27 cellular contexts compared by ENCODE assay signal in genomic region chr20:62548483-62548882, GRCh38.
A peak's percentile ranks its signal among the peaks of the same experiment; 100 is the strongest.
DNase-seq lines count a peak whose midpoint lies in the region; ATAC-seq and TF ChIP-seq lines count a peak whose summit lies in the region.
"Had no signal": no experiment of that assay in that cellular context is flagged by ENCODE, and none has a peak within 500 bp of the region (broad histone marks: within the 10 kb centered on the region; RNA-seq: fewer than 3 reads in every experiment).

No MANE protein-coding gene starts in this region.

- ATAC-seq in stimulated activated naive CD8-positive, alpha-beta T cell treated with anti-CD3 and anti-CD28 coated beads, Interleukin-15, Interleukin-2, amounts not matched to agents 100 U/mL and 50 U/mL, for 24 hours, result peak; percentile 14
- no peak for ATAC-seq in stimulated activated naive CD8-positive, alpha-beta T cell treated with anti-CD3 and anti-CD28 coated beads, Interleukin-15, amount 100 ng/mL, for 72 hours
- ATAC-seq in GM18505 (IDR thresholded peaks at IDR 0.05; ENCODE audit: unreplicated experiment) (no peak), HG02610 (IDR thresholded peaks at IDR 0.05; ENCODE audit: unreplicated experiment) (no peak), GM19397 (IDR thresholded peaks at IDR 0.05; ENCODE audit: unreplicated experiment) (no peak)
- ATAC-seq: esophagus mucosa, GM12878 had no signal

- H3K4me3 Mint-ChIP-seq in stimulated activated naive CD8-positive, alpha-beta T cell treated with anti-CD3 and anti-CD28 coated beads, Interleukin-15, amount 100 ng/mL, for 72 hours, result no peak overlapping the region
- H3K4me3 Mint-ChIP-seq in nephron progenitor cell, result no peak overlapping the region
- H3K4me3 Mint-ChIP-seq: activated CD4-positive, alpha-beta memory T cell treated with anti-CD3 and anti-CD28 coated beads, Interleukin-2, amount 10 ng/mL, durations not matched to agents 7 days and 5 days; activated naive CD4-positive, alpha-beta T cell treated with anti-CD3 and anti-CD28 coated beads, Interleukin-2, amount 10 ng/mL, durations not matched to agents 7 days and 5 days; brain; CD4-positive, alpha-beta memory T cell; T-helper 2 cell treated with Interferon-gamma antibody and Interleukin-4, amounts not matched to agents 5 μg/mL and 100 μg/mL, for 36 hours had no signal

- peaks cover 67% of the 10 kb centered on the region for H3K27me3 Mint-ChIP-seq in stimulated activated naive CD8-positive, alpha-beta T cell treated with anti-CD3 and anti-CD28 coated beads, Interleukin-15, amount 100 ng/mL, for 72 hours
- peaks cover 28% of the 10 kb centered on the region for H3K27me3 Mint-ChIP-seq in nephron progenitor cell (ENCODE audit: low read depth, poor library complexity)

- H3K9me3 Mint-ChIP-seq in stimulated activated naive CD8-positive, alpha-beta T cell treated with anti-CD3 and anti-CD28 coated beads, Interleukin-15, amount 100 ng/mL, for 72 hours, result peaks cover 0 to 7% of the 10 kb centered on the region in 2 donors
- H3K9me3 Mint-ChIP-seq in nephron progenitor cell, result peaks cover 12% of the 10 kb centered on the region
- H3K9me3 Mint-ChIP-seq: activated CD4-positive, alpha-beta memory T cell treated with anti-CD3 and anti-CD28 coated beads, Interleukin-2, amount 10 ng/mL, durations not matched to agents 7 days and 5 days; T-helper 2 cell treated with Interferon-gamma antibody and Interleukin-4, amounts not matched to agents 5 μg/mL and 100 μg/mL, for 36 hours had no signal

- no peak for DNase-seq in stimulated activated naive CD8-positive, alpha-beta T cell treated with anti-CD3 and anti-CD28 coated beads, Interleukin-15, Interleukin-2, amounts not matched to agents 100 U/mL and 50 U/mL, for 24 hours
- no peak for DNase-seq in stimulated activated naive CD8-positive, alpha-beta T cell treated with anti-CD3 and anti-CD28 coated beads, Interleukin-15, amount 100 ng/mL, for 72 hours
- DNase-seq in SW480 (ENCODE audit: low spot score) (peak; percentile 62), nephron progenitor cell (peak; percentile 46), mesenteric fat pad (ENCODE audit: low spot score) (no peak)
- DNase-seq: activated CD4-positive, alpha-beta memory T cell treated with anti-CD3 and anti-CD28 coated beads, Interleukin-2, amount 10 ng/mL, durations not matched to agents 7 days and 5 days; activated CD8-positive, alpha-beta memory T cell treated with anti-CD3 and anti-CD28 coated beads, Interleukin-2, amount 50 U/mL, for 48 hours; activated naive CD4-positive, alpha-beta T cell treated with anti-CD3 and anti-CD28 coated beads, Interleukin-2, amount 10 ng/mL, durations not matched to agents 7 days and 5 days; AML-193; CD4-positive, alpha-beta memory T cell; foreskin fibroblast; NCI-H1417 treated with DMSO at 0.1 percent for 48 hours; NCI-H226; NCI-H526 treated with DMSO at 0.1 percent for 48 hours; NK-92 treated with Interleukin-12 subunit alpha and Interleukin-12 subunit beta, amount 100 ng/mL, for 24 hours; occipital lobe; PC-9; SHP77; stimulated activated naive CD4-positive, alpha-beta T cell treated with Interleukin-2 at 50 U/mL for 16 hours; thyroid gland had no signal

- no peak overlapping the region for H3K27ac Mint-ChIP-seq in stimulated activated naive CD8-positive, alpha-beta T cell treated with anti-CD3 and anti-CD28 coated beads, Interleukin-15, amount 100 ng/mL, for 72 hours
- H3K27ac Mint-ChIP-seq in nephron progenitor cell, result no peak overlapping the region
- H3K27ac Mint-ChIP-seq: activated CD4-positive, alpha-beta memory T cell treated with anti-CD3 and anti-CD28 coated beads, Interleukin-2, amount 10 ng/mL, durations not matched to agents 7 days and 5 days; activated naive CD4-positive, alpha-beta T cell treated with anti-CD3 and anti-CD28 coated beads, Interleukin-2, amount 10 ng/mL, durations not matched to agents 7 days and 5 days; T-helper 2 cell treated with Interferon-gamma antibody and Interleukin-4, amounts not matched to agents 5 μg/mL and 100 μg/mL, for 36 hours had no signal

- H3K36me3 Mint-ChIP-seq in nephron progenitor cell (ENCODE audit: low read depth), result no peaks in the 10 kb centered on the region
- H3K36me3 Mint-ChIP-seq: activated naive CD4-positive, alpha-beta T cell treated with anti-CD3 and anti-CD28 coated beads, Interleukin-2, amount 10 ng/mL, durations not matched to agents 7 days and 5 days; brain; CD4-positive, alpha-beta memory T cell had no signal

- no peak for TF ChIP-seq CTCF in nephron progenitor cell (IDR thresholded peaks at IDR 0.05)

- peaks cover 18% of the 10 kb centered on the region for H3K4me1 Mint-ChIP-seq in stimulated activated naive CD8-positive, alpha-beta T cell treated with anti-CD3 and anti-CD28 coated beads, Interleukin-15, amount 100 ng/mL, for 72 hours
- H3K4me1 Mint-ChIP-seq in nephron progenitor cell, result peaks cover 44% of the 10 kb centered on the region
- H3K4me1 Mint-ChIP-seq: activated naive CD4-positive, alpha-beta T cell treated with anti-CD3 and anti-CD28 coated beads, Interleukin-2, amount 10 ng/mL, durations not matched to agents 7 days and 5 days had no signal

- TF ChIP-seq POLR2A in GM18505 (IDR thresholded peaks at IDR 0.05; ENCODE audit: borderline replicate concordance, extremely low read depth, insufficient read depth, insufficient read length), result no peak

Comparison
In these comparisons a context has a peak if more than half of its experiments do, and no peak if none do; other contexts are left out.
1. DNase-seq: peak in SW480 (single experiment) and nephron progenitor cell (single experiment); none in stimulated activated naive CD8-positive, alpha-beta T cell treated with anti-CD3 and anti-CD28 coated beads, Interleukin-15, Interleukin-2, amounts not matched to agents 100 U/mL and 50 U/mL, for 24 hours (single experiment), stimulated activated naive CD8-positive, alpha-beta T cell treated with anti-CD3 and anti-CD28 coated beads, Interleukin-15, amount 100 ng/mL, for 72 hours (0 of 2) and mesenteric fat pad (single experiment).